ENCODE assay signal across 9 cellular contexts in genomic region chr11:61963282-61964057, GRCh38. TPM values are rescaled to one million over a fixed set of nuclear protein-coding genes. Genes with fewer than 3 reads are reported as not detected.
DNase-seq lines count a peak whose midpoint lies in the region; FAIRE-seq and TF ChIP-seq lines count a peak whose summit lies in the region.
"Had no signal": no experiment of that assay in that cellular context is flagged by ENCODE, and none has a peak within 500 bp of the region (broad histone marks: within the 10 kb centered on the region; RNA-seq: fewer than 3 reads in every experiment).

No MANE protein-coding gene starts in this region.

- no peak overlapping the region for H2AFZ ChIP-seq in osteoblast (ENCODE audit: low read length)

- H3K27me3 ChIP-seq in esophagus squamous epithelium: no peaks in the 10 kb centered on the region
- H3K27me3 ChIP-seq in osteoblast (ENCODE audit: insufficient read depth, low read length): no peaks in the 10 kb centered on the region

- peak in 2 of 4 donors; percentile 2 to 31 for TF ChIP-seq POLR2A in esophagus squamous epithelium (IDR thresholded peaks at IDR 0.05)

- H3K79me2 ChIP-seq in osteoblast (ENCODE audit: insufficient read depth, low read length): peaks cover 34% of the 10 kb centered on the region

- H3K4me1 ChIP-seq in esophagus squamous epithelium: peaks cover 18 to 68% (median 42%) of the 10 kb centered on the region in 3 donors
- H3K4me1 ChIP-seq in osteoblast (ENCODE audit: insufficient read depth, low read length): peaks cover 34% of the 10 kb centered on the region

- peaks cover 39% of the 10 kb centered on the region for H4K20me1 ChIP-seq in osteoblast (ENCODE audit: insufficient read depth, low read length)

- WGBS in esophagus squamous epithelium, 2 donors: 48 to 59% methylated on average over 10 of the region's 10 CpGs

- no peak for FAIRE-seq in HTR-8/SVneo (lab: Jason Lieb, UNC)
- FAIRE-seq: A204.1 had no signal

- peak overlapping the region; percentile 50 for H3K4me3 Mint-ChIP-seq in T-helper 2 cell treated with Interferon-gamma antibody and Interleukin-4, amounts not matched to agents 5 μg/mL and 100 μg/mL, for 36 hours

- H3K36me3 ChIP-seq in esophagus squamous epithelium (peaks cover 14 to 38% (median 24%) of the 10 kb centered on the region in 3 donors), osteoblast (ENCODE audit: insufficient read depth, low read length) (peaks cover 27% of the 10 kb centered on the region)

- H3K27ac ChIP-seq in esophagus squamous epithelium (peak overlapping the region; percentile 4 to 99 (median 96)), osteoblast (ENCODE audit: low read depth, low read length) (peak overlapping the region; percentile 32)

- intact Hi-C loops in esophagus squamous epithelium (cut with DNase I): no loop called here

- H3K9me3 Mint-ChIP-seq in T-helper 2 cell treated with Interferon-gamma antibody and Interleukin-4, amounts not matched to agents 5 μg/mL and 100 μg/mL, for 36 hours: no peaks in the 10 kb centered on the region

- peaks cover 33% of the 10 kb centered on the region for H3K4me1 Mint-ChIP-seq in T-helper 2 cell treated with Interferon-gamma antibody and Interleukin-4, amounts not matched to agents 5 μg/mL and 100 μg/mL, for 36 hours (ENCODE audit: low read depth)

- peak; percentile 47 for DNase-seq in NK-92 treated with Interleukin-12 subunit alpha and Interleukin-12 subunit beta, amount 100 ng/mL, for 24 hours (lab: John Stamatoyannopoulos, UW)
- DNase-seq in NK-92 (lab: John Stamatoyannopoulos, UW; ENCODE audit: unreplicated experiment): no peak
- no peak for DNase-seq in T-helper 2 cell treated with Interferon-gamma antibody and Interleukin-4, amounts not matched to agents 5 μg/mL and 100 μg/mL, for 36 hours (ENCODE audit: low spot score)
- no peak for DNase-seq in esophagus squamous epithelium (lab: John Stamatoyannopoulos, UW)
- DNase-seq in osteoblast (ENCODE audit: insufficient read length, low spot score, missing footprints): no peak
- DNase-seq in NCI-H1092 treated with DMSO at 0.1 percent for 48 hours (lab: John Stamatoyannopoulos, UW): no peak
- no peak for DNase-seq in HTR-8/SVneo (ENCODE audit: insufficient read length, low spot score)
- DNase-seq in NCI-H2107 (lab: John Stamatoyannopoulos, UW): no peak

- peak overlapping the region in 3 of 4 donors; percentile 63 to 94 (median 78) for H3K4me3 ChIP-seq in esophagus squamous epithelium
- no peak overlapping the region for H3K4me3 ChIP-seq in osteoblast (ENCODE audit: insufficient read depth, low read length)

- no peaks in the 10 kb centered on the region for H3K27me3 Mint-ChIP-seq in T-helper 2 cell treated with Interferon-gamma antibody and Interleukin-4, amounts not matched to agents 5 μg/mL and 100 μg/mL, for 36 hours (ENCODE audit: low read depth)

- peak overlapping the region; percentile 93 for H3K4me2 ChIP-seq in osteoblast (ENCODE audit: insufficient read depth, low read length)

- peak overlapping the region; percentile 59 for H3K27ac Mint-ChIP-seq in T-helper 2 cell treated with Interferon-gamma antibody and Interleukin-4, amounts not matched to agents 5 μg/mL and 100 μg/mL, for 36 hours

- TF ChIP-seq CTCF in esophagus squamous epithelium (IDR thresholded peaks at IDR 0.05) (no peak), osteoblast (IDR thresholded peaks at IDR 0.05; ENCODE audit: extremely low read depth, low read depth, low read length) (no peak)

- H3K36me3 Mint-ChIP-seq in T-helper 2 cell treated with Interferon-gamma antibody and Interleukin-4, amounts not matched to agents 5 μg/mL and 100 μg/mL, for 36 hours (ENCODE audit: low read depth): peaks cover 36% of the 10 kb centered on the region

- H3K9me3 ChIP-seq in esophagus squamous epithelium (no peaks in the 10 kb centered on the region), osteoblast (ENCODE audit: low read depth, low read length) (no peaks in the 10 kb centered on the region)

RNA-seq across cellular contexts. Expression of gene FTH1, which starts 4.0 kb away (rescaled TPM):
- total RNA-seq in esophagus squamous epithelium: 1,000 to 10,000 TPM in 1 of 4 donors, 100 to 1,000 TPM in 3; 716 to 1,904 (median 760) TPM
- 1,459 and 1,507 TPM in 2 replicates for total RNA-seq in osteoblast

RNA-seq across cellular contexts. Expression of gene BEST1, which starts 13.3 kb away (rescaled TPM):
- total RNA-seq in esophagus squamous epithelium (1 to 10 TPM in 1 of 4 donors, under 1 TPM in 3; 0.08 to 2.7 (median 0.39) TPM), osteoblast (5.6 and 8.0 TPM in 2 replicates)

RNA-seq across cellular contexts. Expression of gene RAB3IL1, which starts 46.1 kb away (rescaled TPM):
- 10 to 100 TPM in 1 of 4 donors, 1 to 10 TPM in 2, under 1 TPM in 1; 0.15 to 10.3 (median 5.0) TPM for total RNA-seq in esophagus squamous epithelium
- total RNA-seq in osteoblast: 15.9 and 20.3 TPM in 2 replicates
